18 cellular contexts compared by ENCODE assay signal in genomic region chr9:126633881-126634558, GRCh38. TPM values are rescaled to one million over a fixed set of nuclear protein-coding genes. Genes with fewer than 3 reads are reported as not detected.
"Had no signal": no experiment of that assay in that cellular context is flagged by ENCODE, and none has a peak within 500 bp of the region (broad histone marks: within the 10 kb centered on the region; RNA-seq: fewer than 3 reads in every experiment).

No MANE protein-coding gene starts in this region.

- H3K9me3 ChIP-seq: body of pancreas, left lung, prostate gland, right atrium auricular region, transverse colon had no signal

- FAIRE-seq: colon, frontal cortex had no signal

- H3K4me1 ChIP-seq: left lung, prostate gland, transverse colon had no signal

- ATAC-seq: activated CD8-positive, alpha-beta T cell treated with anti-CD3 and anti-CD28 coated beads, Interleukin-2, amount 10 ng/mL, durations not matched to agents 7 days and 5 days; body of pancreas; left lung had no signal

- DNase-seq: activated CD4-positive, alpha-beta T cell treated with anti-CD3 and anti-CD28 coated beads, Interleukin-2, amount 10 ng/mL, durations not matched to agents 7 days and 5 days; activated CD8-positive, alpha-beta T cell treated with anti-CD3 and anti-CD28 coated beads, Interleukin-2, amount 10 ng/mL, durations not matched to agents 7 days and 5 days; activated naive CD4-positive, alpha-beta T cell treated with anti-CD3 and anti-CD28 coated beads for 36 hours; activated T-cell treated with anti-CD3 and anti-CD28 coated beads, Interleukin-2, amount 50 U/mL, for 24 hours; body of pancreas; caudate nucleus; dorsolateral prefrontal cortex; hypothalamus; islet precursor cell; left lung; transverse colon had no signal

- H3K36me3 ChIP-seq: left lung, prostate gland, right atrium auricular region, transverse colon had no signal

- H3K4me3 ChIP-seq: body of pancreas, dorsolateral prefrontal cortex, left lung, prostate gland, right atrium auricular region, skin epidermis, transverse colon had no signal

- H3K27ac ChIP-seq: body of pancreas, dorsolateral prefrontal cortex, epithelial cell of prostate, left lung, prostate gland, right atrium auricular region, skin epidermis, transverse colon had no signal

RNA-seq across cellular contexts. Expression of gene LMX1B, which starts 20.3 kb away (rescaled TPM):
- total RNA-seq: activated CD4-positive, alpha-beta T cell treated with anti-CD3 and anti-CD28 coated beads, Interleukin-2, amount 10 ng/mL, durations not matched to agents 7 days and 5 days; activated CD8-positive, alpha-beta T cell treated with anti-CD3 and anti-CD28 coated beads, Interleukin-2, amount 10 ng/mL, durations not matched to agents 7 days and 5 days; activated naive CD4-positive, alpha-beta T cell treated with anti-CD3 and anti-CD28 coated beads for 36 hours; lung microvascular endothelial cell had no signal
